In genomic region chr14:66662374-66662773, GRCh38 we compare ENCODE assay signal across 15 cellular contexts.
DNase-seq lines count a peak whose midpoint lies in the region; ATAC-seq and TF ChIP-seq lines count a peak whose summit lies in the region.
"Had no signal": no experiment of that assay in that cellular context is flagged by ENCODE, and none has a peak within 500 bp of the region (broad histone marks: within the 10 kb centered on the region; RNA-seq: fewer than 3 reads in every experiment).

No MANE protein-coding gene starts in this region.

- H4K20me1 ChIP-seq in Karpas-422 (ENCODE audit: insufficient read depth, low read depth, low read length): no peaks in the 10 kb centered on the region

- intact Hi-C loops in lower lobe of right lung (cut with DNase I): no loop called here

- H3K36me3 Mint-ChIP-seq in chondrocyte (ENCODE audit: low read depth): peaks cover 10% of the 10 kb centered on the region

- peak; percentile 60 for TF ChIP-seq CTCF in chondrocyte (IDR thresholded peaks at IDR 0.05)
- TF ChIP-seq CTCF in lower lobe of right lung (IDR thresholded peaks at IDR 0.05): peak; percentile 32
- no peak for TF ChIP-seq CTCF in coronary artery (IDR thresholded peaks at IDR 0.05)

- no peak overlapping the region for H3K27ac ChIP-seq in Karpas-422 (ENCODE audit: low read length)
- no peak overlapping the region for H3K27ac ChIP-seq in lower lobe of right lung
- H3K27ac ChIP-seq in coronary artery: no peak overlapping the region
- H3K27ac ChIP-seq: HL-60 had no signal

- ATAC-seq in lower lobe of right lung (no peak), GM18870 (IDR thresholded peaks at IDR 0.05; ENCODE audit: unreplicated experiment) (no peak), HG03378 (IDR thresholded peaks at IDR 0.05; ENCODE audit: unreplicated experiment) (no peak)

- H3K9me2 ChIP-seq in Karpas-422 (replicated peaks; ENCODE audit: insufficient read depth, low read length): no peaks in the 10 kb centered on the region

- no peaks in the 10 kb centered on the region for H3K79me2 ChIP-seq in Karpas-422 (ENCODE audit: low read length)

- H2AFZ ChIP-seq in Karpas-422 (ENCODE audit: low read length): no peak overlapping the region

- peaks cover 33% of the 10 kb centered on the region for H3K9me3 Mint-ChIP-seq in chondrocyte (ENCODE audit: low read depth)

- H3K27me3 Mint-ChIP-seq in chondrocyte (ENCODE audit: low read depth): no peaks in the 10 kb centered on the region
- H3K27me3 Mint-ChIP-seq: activated B cell treated with CpG ODN at 0.5 μM for 24 hours had no signal

- no peak overlapping the region for H3K4me3 ChIP-seq in Karpas-422 (ENCODE audit: low read length)
- H3K4me3 ChIP-seq in lower lobe of right lung: no peak overlapping the region
- H3K4me3 ChIP-seq in coronary artery: no peak overlapping the region

- H3K27me3 ChIP-seq in Karpas-422 (ENCODE audit: low read length) (peaks cover 3% of the 10 kb centered on the region; the same call in 1 of the 2 replicates), lower lobe of right lung (ENCODE audit: low read depth) (no peaks in the 10 kb centered on the region)

- no peak overlapping the region for H3K27ac Mint-ChIP-seq in chondrocyte (ENCODE audit: unreplicated experiment)
- H3K27ac Mint-ChIP-seq: activated B cell treated with CpG ODN at 0.5 μM for 24 hours, nephron had no signal

- H3K36me3 ChIP-seq in Karpas-422 (ENCODE audit: insufficient read depth, low read length) (no peaks in the 10 kb centered on the region), lower lobe of right lung (no peaks in the 10 kb centered on the region)

- H3K9me3 ChIP-seq in Karpas-422 (ENCODE audit: low read length): peaks cover 2% of the 10 kb centered on the region
- peaks cover 8% of the 10 kb centered on the region for H3K9me3 ChIP-seq in lower lobe of right lung

- no peaks in the 10 kb centered on the region for H3K4me1 Mint-ChIP-seq in chondrocyte (ENCODE audit: low read depth)
- H3K4me1 Mint-ChIP-seq: activated B cell treated with CpG ODN at 0.5 μM for 24 hours, nephron had no signal

- H3K9ac ChIP-seq in Karpas-422 (ENCODE audit: low read length): no peak overlapping the region

- H3K4me2 ChIP-seq in Karpas-422 (ENCODE audit: low read depth, low read length, poor library complexity, severe bottlenecking): no peak overlapping the region

- H3K4me3 Mint-ChIP-seq in chondrocyte (ENCODE audit: unreplicated experiment): no peak overlapping the region
- H3K4me3 Mint-ChIP-seq: activated B cell treated with CpG ODN at 0.5 μM for 24 hours, nephron had no signal

- DNase-seq in Daoy (ENCODE audit: low read depth) (peak; percentile 28), Karpas-422 (peak; percentile 66), chondrocyte (ENCODE audit: low spot score) (no peak), lower lobe of right lung (no peak), middle frontal gyrus (ENCODE audit: extremely low spot score, low spot score) (no peak), coronary artery (ENCODE audit: low spot score) (no peak)
- DNase-seq: activated B cell treated with CpG ODN at 0.5 μM for 24 hours; activated naive CD4-positive, alpha-beta T cell treated with Interleukin-2 at 50 U/mL for 16 hours; foreskin melanocyte; NK-92 treated with Interleukin-12 subunit alpha and Interleukin-12 subunit beta, amount 100 ng/mL, for 24 hours; stimulated activated CD4-positive, alpha-beta T cell treated with anti-CD3 and anti-CD28 coated beads, Interleukin-4, amount 100 ng/mL, for 4 hours had no signal

- H3K4me1 ChIP-seq in Karpas-422 (ENCODE audit: low read length) (no peaks in the 10 kb centered on the region), lower lobe of right lung (no peaks in the 10 kb centered on the region)

Comparison
In these comparisons a context has a peak if more than half of its experiments do, and no peak if none do; other contexts are left out.
1. DNase-seq: peak in Daoy (single experiment) and Karpas-422 (single experiment); none in chondrocyte (single experiment), lower lobe of right lung (single experiment), middle frontal gyrus (single experiment) and coronary artery (single experiment).